Comparison of ENCODE assay signal across 17 cellular contexts in genomic region chr7:90877201-90877600, GRCh38.
A peak's percentile ranks its signal among the peaks of the same experiment; 100 is the strongest.
DNase-seq lines count a peak whose midpoint lies in the region; ATAC-seq, FAIRE-seq and TF ChIP-seq lines count a peak whose summit lies in the region.
"Had no signal": no experiment of that assay in that cellular context is flagged by ENCODE, and none has a peak within 500 bp of the region (broad histone marks: within the 10 kb centered on the region; RNA-seq: fewer than 3 reads in every experiment).

No MANE protein-coding gene starts in this region.

- no peaks in the 10 kb centered on the region for H3K27me3 ChIP-seq in GM12878 (replicated peaks in 1 of 2; ENCODE audit: control insufficient read depth in 2 of 2, insufficient read depth in 2 of 2, low read length in 1 of 2)
- H3K27me3 ChIP-seq: dorsolateral prefrontal cortex had no signal

- no peak overlapping the region for H3K4me3 ChIP-seq in GM12878
- H3K4me3 ChIP-seq: dorsolateral prefrontal cortex, left ventricle myocardium inferior, prostate gland, thoracic aorta had no signal

- BruUV-seq in GM12878 (replicated peaks; lab: Mats Ljungman, UMichigan): no TSS peak

- DNase-seq in GM12878 (ENCODE audit: low read depth, low spot score) (peak; percentile 30), CD14-positive monocyte (ENCODE audit: low spot score) (no peak), T1000 (lab: John Stamatoyannopoulos, UW) (no peak)
- DNase-seq in activated T-cell treated with anti-CD3 and anti-CD28 coated beads, Interleukin-2, amount 50 U/mL, for 1 hour: no peak
- no peak for DNase-seq in activated CD4-positive, alpha-beta T cell treated with anti-CD3 and anti-CD28 coated beads for 4 hours
- DNase-seq: dorsolateral prefrontal cortex, HCEC 1CT, left ventricle myocardium inferior, NCI-H187, NCI-H524 treated with DMSO at 0.1 percent for 48 hours had no signal

- H3K4me3 Mint-ChIP-seq in CD14-positive monocyte: no peak overlapping the region

- RAD21 ChIA-PET in GM12878 (lab: Charles Lee; ENCODE audit: unreplicated experiment): interaction anchor here (1.0 to 1.2 kb wide), 2 partner anchors 56 to 111 kb away, joined by 3 read pairs; no protein-coding TSS in a partner anchor

- in situ Hi-C loops in GM12878 (cut with MboI): no loop called here

- H3K36me3 ChIP-seq in GM12878 (ENCODE audit: control insufficient read depth in 2 of 2, insufficient read depth in 2 of 2, low read length in 1 of 2): peaks cover 0 to 2% of the 10 kb centered on the region in 2 experiments; a peak in 2 of 4 replicates
- H3K36me3 ChIP-seq: left ventricle myocardium inferior, prostate gland, thoracic aorta had no signal

- no peaks in the 10 kb centered on the region for H3K4me1 ChIP-seq in GM12878 (ENCODE audit: control insufficient read depth, insufficient read depth, low read length)
- H3K4me1 ChIP-seq: left ventricle myocardium inferior, prostate gland had no signal

- H3K27me3 Mint-ChIP-seq in CD14-positive monocyte (ENCODE audit: low read depth in 3 of 3): peaks cover 0 to 3% (median 0%) of the 10 kb centered on the region in 3 donors

- peaks cover 5 to 27% of the 10 kb centered on the region in 2 donors for H3K36me3 Mint-ChIP-seq in CD14-positive monocyte

- no peaks in the 10 kb centered on the region for H4K20me1 ChIP-seq in GM12878 (ENCODE audit: control insufficient read depth, insufficient read depth)

- CTCF ChIA-PET in GM12878 (lab: Yijun Ruan, JAX): interaction anchor here (0.7 to 1.1 kb wide), 2 partner anchors 157 to 168 kb away, joined by 3 to 4 read pairs; no protein-coding TSS in a partner anchor

- ATAC-seq in GM18520 (IDR thresholded peaks at IDR 0.05; ENCODE audit: unreplicated experiment): peak; percentile 57
- ATAC-seq in GM21529 (IDR thresholded peaks at IDR 0.05; ENCODE audit: unreplicated experiment): peak; percentile 93
- ATAC-seq in HG03095 (IDR thresholded peaks at IDR 0.05; ENCODE audit: unreplicated experiment): peak; percentile 79
- ATAC-seq in GM12878: peak; percentile 96
- ATAC-seq: Panc1 had no signal

- H3K79me2 ChIP-seq in GM12878 (ENCODE audit: control insufficient read depth, insufficient read depth, low read length): no peaks in the 10 kb centered on the region

- WGBS in GM12878 (ENCODE audit: insufficient coverage, insufficient replicate concordance, low lambda C conversion rate, missing lambda C conversion rate): 40% methylated on average over 2 of the region's 2 CpGs

- peaks cover 3% of the 10 kb centered on the region for H3K4me1 Mint-ChIP-seq in CD14-positive monocyte

- H3K4me2 ChIP-seq in GM12878 (ENCODE audit: control insufficient read depth, insufficient read depth): no peak overlapping the region

- TF ChIP-seq EP300 in GM12878 (IDR thresholded peaks at IDR 0.05; ENCODE audit: borderline replicate concordance in 1 of 2, control insufficient read depth in 1 of 2, low read depth in 2 of 2, low read length in 2 of 2): peak in 1 of 2 experiments; percentile 66; a peak in 1 of 4 replicates

- SMC1A ChIA-PET in GM12878 (lab: Charles Lee; ENCODE audit: uncharacterized antibody, unreplicated experiment): interaction anchor here (0.7 to 1.4 kb wide), 5 partner anchors 9 to 158 kb away, joined by 3 to 4 read pairs (median 3); no protein-coding TSS in a partner anchor

- H3K27ac ChIP-seq in GM12878 (ENCODE audit: control insufficient read depth, insufficient read depth): no peak overlapping the region
- H3K27ac ChIP-seq: dorsolateral prefrontal cortex, HL-60, left ventricle myocardium inferior, prostate gland, thoracic aorta had no signal

- no peak overlapping the region for H3K27ac Mint-ChIP-seq in CD14-positive monocyte

- H3K9ac ChIP-seq in GM12878 (ENCODE audit: control insufficient read depth, insufficient read depth, low read length): no peak overlapping the region

- no peak for TF ChIP-seq RAD21 in GM12878 (IDR thresholded peaks at IDR 0.05; ENCODE audit: insufficient read depth, low read depth, low read length)

- no peak overlapping the region for H2AFZ ChIP-seq in GM12878 (ENCODE audit: control insufficient read depth, low read depth, low read length)

- no peak for TF ChIP-seq CTCF in GM12878 (IDR thresholded peaks at IDR 0.05 in 2 of 3, conservative IDR thresholded peaks at IDR 0.05 in 1 of 3; ENCODE audit: control insufficient read depth in 2 of 3, extremely low read depth in 1 of 3, insufficient read depth in 1 of 3, low read depth in 3 of 3, low read length in 3 of 3)
- TF ChIP-seq CTCF in CD14-positive monocyte (IDR thresholded peaks at IDR 0.05): no peak

- no peaks in the 10 kb centered on the region; the same call in 2 of the 3 replicates for H3K9me3 ChIP-seq in GM12878 (replicated peaks; ENCODE audit: control insufficient read depth, insufficient read depth, low read length)
- H3K9me3 ChIP-seq: left ventricle myocardium inferior, prostate gland, thoracic aorta had no signal

- no peak for TF ChIP-seq POLR2A in GM12878 (IDR thresholded peaks at IDR 0.05; ENCODE audit: low read depth, low read length)

- peaks cover 0 to 10% (median 6%) of the 10 kb centered on the region in 7 donors for H3K9me3 Mint-ChIP-seq in CD14-positive monocyte

- intact Hi-C loops in GM12878 (cut with micrococcal nuclease; ENCODE audit: unreplicated experiment) (no loop called here), CD14-positive monocyte (cut with micrococcal nuclease) (no loop called here)

- peak; percentile 31 for FAIRE-seq in GM12878 (lab: Jason Lieb, UNC)

- POLR2A ChIA-PET in GM12878 (lab: Charles Lee): no interaction called here

TF ChIP-seq in GM12878, 131 proteins besides CTCF, POLR2A, EP300 and RAD21 (continues in another document):
- no peak for TF ChIP-seq IRF3 (IDR thresholded peaks at IDR 0.05)
- TF ChIP-seq CUX1 (IDR thresholded peaks at IDR 0.05; ENCODE audit: insufficient replicate concordance, low read depth, low read length): no peak
- no peak for TF ChIP-seq FOS (IDR thresholded peaks at IDR 0.05; ENCODE audit: borderline replicate concordance, extremely low read depth, insufficient read length)
- TF ChIP-seq BRCA1 (IDR thresholded peaks at IDR 0.05; ENCODE audit: low read depth, low read length): no peak
- TF ChIP-seq ZNF274 (IDR thresholded peaks at IDR 0.05; ENCODE audit: insufficient read depth, insufficient read length): no peak
- TF ChIP-seq ATF7 (IDR thresholded peaks at IDR 0.05; ENCODE audit: low read depth): peak; percentile 37; the same call in 1 of the 2 replicates
- no peak for TF ChIP-seq BCL3 (IDR thresholded peaks at IDR 0.05; ENCODE audit: borderline replicate concordance, insufficient read depth, low read depth, low read length, poor library complexity, severe bottlenecking)
- TF ChIP-seq GABPA (IDR thresholded peaks at IDR 0.05; ENCODE audit: low read depth): no peak
- TF ChIP-seq NR2C1 (IDR thresholded peaks at IDR 0.05): no peak
- TF ChIP-seq MTA2 (IDR thresholded peaks at IDR 0.05; ENCODE audit: low read depth): peak; percentile 70
- TF ChIP-seq HDAC6 (IDR thresholded peaks at IDR 0.05; ENCODE audit: unreplicated experiment): no peak
